Comparison of ENCODE assay signal across 1 cellular context in the genomic region with DNA sequence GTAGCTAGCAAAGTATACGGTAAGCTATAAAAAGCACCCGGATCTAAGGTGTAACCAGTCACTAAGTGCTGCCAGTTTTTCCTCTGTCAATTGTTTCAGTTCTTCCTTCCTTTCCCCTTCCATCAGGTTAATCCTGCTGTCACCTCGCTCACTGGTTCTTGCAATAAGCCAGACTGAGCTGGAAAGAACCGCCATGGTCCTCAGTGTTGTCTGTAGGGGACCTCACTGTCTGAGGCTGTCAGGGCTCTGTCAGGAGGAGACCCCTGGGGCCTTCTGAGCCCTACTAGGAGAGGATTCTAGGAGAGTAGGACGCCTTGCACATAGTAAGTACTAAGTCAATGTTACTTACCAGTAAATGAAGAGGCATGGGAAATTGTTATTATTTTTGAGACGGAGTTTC.
TF ChIP-seq lines count a peak whose summit lies in the region.

No MANE protein-coding gene starts in this region.

TF ChIP-seq in HCT116, 20 proteins besides CTCF, POLR2A, EP300 and RAD21 (continued from another document):
- TF ChIP-seq, protein P1, sequence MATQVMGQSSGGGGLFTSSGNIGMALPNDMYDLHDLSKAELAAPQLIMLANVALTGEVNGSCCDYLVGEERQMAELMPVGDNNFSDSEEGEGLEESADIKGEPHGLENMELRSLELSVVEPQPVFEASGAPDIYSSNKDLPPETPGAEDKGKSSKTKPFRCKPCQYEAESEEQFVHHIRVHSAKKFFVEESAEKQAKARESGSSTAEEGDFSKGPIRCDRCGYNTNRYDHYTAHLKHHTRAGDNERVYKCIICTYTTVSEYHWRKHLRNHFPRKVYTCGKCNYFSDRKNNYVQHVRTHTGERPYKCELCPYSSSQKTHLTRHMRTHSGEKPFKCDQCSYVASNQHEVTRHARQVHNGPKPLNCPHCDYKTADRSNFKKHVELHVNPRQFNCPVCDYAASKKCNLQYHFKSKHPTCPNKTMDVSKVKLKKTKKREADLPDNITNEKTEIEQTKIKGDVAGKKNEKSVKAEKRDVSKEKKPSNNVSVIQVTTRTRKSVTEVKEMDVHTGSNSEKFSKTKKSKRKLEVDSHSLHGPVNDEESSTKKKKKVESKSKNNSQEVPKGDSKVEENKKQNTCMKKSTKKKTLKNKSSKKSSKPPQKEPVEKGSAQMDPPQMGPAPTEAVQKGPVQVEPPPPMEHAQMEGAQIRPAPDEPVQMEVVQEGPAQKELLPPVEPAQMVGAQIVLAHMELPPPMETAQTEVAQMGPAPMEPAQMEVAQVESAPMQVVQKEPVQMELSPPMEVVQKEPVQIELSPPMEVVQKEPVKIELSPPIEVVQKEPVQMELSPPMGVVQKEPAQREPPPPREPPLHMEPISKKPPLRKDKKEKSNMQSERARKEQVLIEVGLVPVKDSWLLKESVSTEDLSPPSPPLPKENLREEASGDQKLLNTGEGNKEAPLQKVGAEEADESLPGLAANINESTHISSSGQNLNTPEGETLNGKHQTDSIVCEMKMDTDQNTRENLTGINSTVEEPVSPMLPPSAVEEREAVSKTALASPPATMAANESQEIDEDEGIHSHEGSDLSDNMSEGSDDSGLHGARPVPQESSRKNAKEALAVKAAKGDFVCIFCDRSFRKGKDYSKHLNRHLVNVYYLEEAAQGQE (IDR thresholded peaks at IDR 0.05; ENCODE audit: low read depth), result no peak
- TF ChIP-seq SP1 (IDR thresholded peaks at IDR 0.05; ENCODE audit: low read depth) (no peak), TCF7L2 (IDR thresholded peaks at IDR 0.05; ENCODE audit: borderline replicate concordance, extremely low read depth, insufficient read depth, insufficient read length) (no peak), EGR1 (IDR thresholded peaks at IDR 0.05; ENCODE audit: low read depth) (no peak)
- TF ChIP-seq, protein P2, sequence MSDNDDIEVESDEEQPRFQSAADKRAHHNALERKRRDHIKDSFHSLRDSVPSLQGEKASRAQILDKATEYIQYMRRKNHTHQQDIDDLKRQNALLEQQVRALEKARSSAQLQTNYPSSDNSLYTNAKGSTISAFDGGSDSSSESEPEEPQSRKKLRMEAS (IDR thresholded peaks at IDR 0.05), result no peak
